In the genomic region with DNA sequence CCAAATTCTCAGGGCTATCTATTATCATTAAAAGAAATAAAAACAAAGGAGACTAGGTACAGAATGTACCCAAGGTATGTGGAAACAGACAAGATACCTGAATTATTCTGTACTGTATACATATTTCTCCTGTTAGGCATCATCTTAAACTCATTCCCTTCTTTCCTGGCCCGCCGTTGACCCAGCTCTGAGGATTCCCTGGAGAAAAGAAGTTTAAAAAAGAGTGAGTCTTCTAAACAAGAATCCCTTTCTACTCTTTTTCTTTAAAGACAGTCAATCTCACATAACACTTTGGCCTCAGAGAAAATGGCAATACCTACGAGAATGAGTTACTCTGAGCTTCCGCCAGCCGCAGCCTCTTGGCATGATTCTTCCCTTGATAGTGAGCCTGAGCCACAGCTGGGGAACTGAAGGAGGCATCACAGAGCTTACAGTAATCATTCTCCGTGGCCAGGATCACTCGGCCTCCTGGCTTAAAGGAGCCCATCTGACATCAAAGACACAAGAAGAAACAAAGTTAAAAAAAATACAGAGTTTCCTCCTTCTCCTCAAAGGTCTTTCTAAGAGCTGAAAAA, we compare ENCODE assay signal across 11 cellular contexts. TPM values are rescaled to one million over a fixed set of nuclear protein-coding genes. Genes with fewer than 3 reads are reported as not detected.
A peak's percentile ranks its signal among the peaks of the same experiment; 100 is the strongest.
DNase-seq lines count a peak whose midpoint lies in the region; ATAC-seq and TF ChIP-seq lines count a peak whose summit lies in the region.
"Had no signal": no experiment of that assay in that cellular context is flagged by ENCODE, and none has a peak within 500 bp of the region (broad histone marks: within the 10 kb centered on the region; RNA-seq: fewer than 3 reads in every experiment).

No MANE protein-coding gene starts in this region.

- peak in 3 of 10 experiments; percentile 6 to 21 (median 20) for DNase-seq in CD4-positive, alpha-beta T cell
- peak; percentile 64 for DNase-seq in Jurkat, Clone E6-1 (ENCODE audit: low read depth, low spot score)
- DNase-seq in activated naive CD8-positive, alpha-beta T cell treated with anti-CD3 and anti-CD28 coated beads, Interleukin-2, amount 50 U/mL, for 24 hours = no peak
- DNase-seq in left kidney (ENCODE audit: low read depth, low spot score) (peak; percentile 24), NCI-H187 treated with DMSO at 0.1 percent for 48 hours (lab: John Stamatoyannopoulos, UW) (no peak), KBM-7 (no peak)
- DNase-seq: NCI-H1105 treated with DMSO at 0.1 percent for 48 hours; stimulated activated naive CD4-positive, alpha-beta T cell treated with Interleukin-2 at 50 U/mL for 16 hours had no signal

- H3K27me3 ChIP-seq in CD4-positive, alpha-beta T cell (ENCODE audit: control insufficient read depth, insufficient read depth, low read length) = no peaks in the 10 kb centered on the region

- in situ Hi-C loops in KBM-7 (cut with MboI; ENCODE audit: low pct_unique_long_range_greater_than_20kb, low sequenced_read_pairs) = no loop called here

- H3K4me3 Mint-ChIP-seq in CD4-positive, alpha-beta T cell = peak overlapping the region; percentile 71
- H3K4me3 Mint-ChIP-seq in activated naive CD8-positive, alpha-beta T cell treated with anti-CD3 and anti-CD28 coated beads, Interleukin-2, amount 50 U/mL, for 24 hours = no peak overlapping the region

- POLR2A ChIA-PET in CD4-positive, alpha-beta T cell (lab: Charles Lee) = interaction anchor here (0.9 to 4.7 kb wide), 7 partner anchors 10 to 536 kb away, joined by 3 to 34 read pairs (median 12); a partner anchor contains a TSS

- TF ChIP-seq CTCF in CD4-positive, alpha-beta T cell (IDR thresholded peaks at IDR 0.05) = no peak

- CTCF ChIA-PET in CD4-positive, alpha-beta T cell (lab: Charles Lee) = interaction anchor here (1.9 kb wide), 1 partner anchor 12 kb away, joined by 8 read pairs; no protein-coding TSS in a partner anchor

- peak overlapping the region; percentile 87 for H3K27ac Mint-ChIP-seq in CD4-positive, alpha-beta T cell
- H3K27ac Mint-ChIP-seq in activated naive CD8-positive, alpha-beta T cell treated with anti-CD3 and anti-CD28 coated beads, Interleukin-2, amount 50 U/mL, for 24 hours = peak overlapping the region; percentile 43

- H3K9me3 ChIP-seq in CD4-positive, alpha-beta T cell (ENCODE audit: control insufficient read depth, low read length) = no peaks in the 10 kb centered on the region

- H3K27ac ChIP-seq in CD4-positive, alpha-beta T cell (ENCODE audit: low read depth, low read length) = peak overlapping the region; percentile 13

- no peaks in the 10 kb centered on the region for H3K9me3 Mint-ChIP-seq in CD4-positive, alpha-beta T cell
- H3K9me3 Mint-ChIP-seq in activated naive CD8-positive, alpha-beta T cell treated with anti-CD3 and anti-CD28 coated beads, Interleukin-2, amount 50 U/mL, for 24 hours = no peaks in the 10 kb centered on the region

- H3K4me1 Mint-ChIP-seq in CD4-positive, alpha-beta T cell (ENCODE audit: low read depth) = peaks cover 28% of the 10 kb centered on the region
- H3K4me1 Mint-ChIP-seq in activated naive CD8-positive, alpha-beta T cell treated with anti-CD3 and anti-CD28 coated beads, Interleukin-2, amount 50 U/mL, for 24 hours = peaks cover 12% of the 10 kb centered on the region

- H3K4me3 ChIP-seq in Jurkat, Clone E6-1 (ENCODE audit: low read length) = no peak overlapping the region
- H3K4me3 ChIP-seq: skin epidermis had no signal

- no peaks in the 10 kb centered on the region for H3K27me3 Mint-ChIP-seq in CD4-positive, alpha-beta T cell
- no peaks in the 10 kb centered on the region for H3K27me3 Mint-ChIP-seq in activated naive CD8-positive, alpha-beta T cell treated with anti-CD3 and anti-CD28 coated beads, Interleukin-2, amount 50 U/mL, for 24 hours

- intact Hi-C loops in CD4-positive, alpha-beta T cell (cut with DNase I, micrococcal nuclease) = no loop called here

- peaks cover 16% of the 10 kb centered on the region for H3K36me3 Mint-ChIP-seq in CD4-positive, alpha-beta T cell (ENCODE audit: low read depth)
- peaks cover 5% of the 10 kb centered on the region for H3K36me3 Mint-ChIP-seq in activated naive CD8-positive, alpha-beta T cell treated with anti-CD3 and anti-CD28 coated beads, Interleukin-2, amount 50 U/mL, for 24 hours (ENCODE audit: low read depth)

- peak; percentile 77 for ATAC-seq in CD4-positive, alpha-beta T cell (ENCODE audit: poor library complexity)
- ATAC-seq in activated naive CD8-positive, alpha-beta T cell treated with anti-CD3 and anti-CD28 coated beads, Interleukin-2, amount 50 U/mL, for 24 hours = no peak
- ATAC-seq in HG02840 (IDR thresholded peaks at IDR 0.05; ENCODE audit: low FRiP score, unreplicated experiment) = no peak
- no peak for ATAC-seq in HG03108 (IDR thresholded peaks at IDR 0.05; ENCODE audit: unreplicated experiment)

RNA-seq across cellular contexts. Expression of a gene that starts 44.2 kb away (rescaled TPM):
- 10 to 100 TPM; 10.2 to 13.0 TPM for total RNA-seq in CD4-positive, alpha-beta T cell
- polyA plus RNA-seq in Jurkat, Clone E6-1 (2012; ENCODE audit: insufficient read depth, insufficient read length) = 3.0 TPM

Comparison
In these comparisons a context has a peak if more than half of its experiments do, and no peak if none do; other contexts are left out.
1. DNase-seq: peak in Jurkat, Clone E6-1 (single experiment) and left kidney (single experiment); none in activated naive CD8-positive, alpha-beta T cell treated with anti-CD3 and anti-CD28 coated beads, Interleukin-2, amount 50 U/mL, for 24 hours (single experiment), NCI-H187 treated with DMSO at 0.1 percent for 48 hours (single experiment) and KBM-7 (single experiment).